24 cellular contexts compared by ENCODE assay signal in genomic region chr3:124267406-124267805, GRCh38.
"Had no signal": no experiment of that assay in that cellular context is flagged by ENCODE, and none has a peak within 500 bp of the region (broad histone marks: within the 10 kb centered on the region; RNA-seq: fewer than 3 reads in every experiment).

No MANE protein-coding gene starts in this region.

- H3K27me3 ChIP-seq: body of pancreas, MG63, Peyer's patch, SJSA1 had no signal

- H3K36me3 ChIP-seq: MG63, Peyer's patch had no signal

- H3K4me1 ChIP-seq: body of pancreas, Peyer's patch had no signal

- DNase-seq: activated B cell treated with CpG ODN at 0.5 μM for 24 hours; activated CD4-positive, alpha-beta T cell treated with anti-CD3 and anti-CD28 coated beads for 1 hour; activated CD4-positive, alpha-beta T cell treated with anti-CD3 and anti-CD28 coated beads, Interleukin-2, amount 10 ng/mL, durations not matched to agents 24 days and 14 days; activated CD4-positive, alpha-beta T cell treated with anti-CD3 and anti-CD28 coated beads, Interleukin-2, amount 50 U/mL, for 48 hours; activated CD8-positive, alpha-beta memory T cell treated with anti-CD3 and anti-CD28 coated beads, Interleukin-2, amount 10 ng/mL, durations not matched to agents 7 days and 5 days; activated effector memory CD4-positive, alpha-beta T cell treated with Interleukin-2 at 50 U/mL for 16 hours; activated naive CD4-positive, alpha-beta T cell; activated T-cell treated with anti-CD3 and anti-CD28 coated beads, Interleukin-2, amount 50 U/mL, for 24 hours; aorta; body of pancreas; central memory CD4-positive, alpha-beta T cell; MG63; MV-4-11; NCI-H1105; NCI-H1436; NCI-H1694 treated with DMSO at 0.1 percent for 48 hours; NCI-H2081; NCI-H446; NCI-H524; Peyer's patch; SHP77; SW 1271 had no signal

- H3K4me3 ChIP-seq: body of pancreas, MG63, Peyer's patch, SJSA1 had no signal

- H3K27ac ChIP-seq: body of pancreas, Peyer's patch, SJSA1 had no signal

- ATAC-seq: activated CD8-positive, alpha-beta memory T cell treated with anti-CD3 and anti-CD28 coated beads, Interleukin-2, amount 10 ng/mL, durations not matched to agents 7 days and 5 days; body of pancreas; SK-N-SH treated with all-trans-retinoic acid at 6 μM for 48 hours had no signal

- H3K9me3 ChIP-seq: body of pancreas, MG63, Peyer's patch, SJSA1 had no signal
